In the genomic region with DNA sequence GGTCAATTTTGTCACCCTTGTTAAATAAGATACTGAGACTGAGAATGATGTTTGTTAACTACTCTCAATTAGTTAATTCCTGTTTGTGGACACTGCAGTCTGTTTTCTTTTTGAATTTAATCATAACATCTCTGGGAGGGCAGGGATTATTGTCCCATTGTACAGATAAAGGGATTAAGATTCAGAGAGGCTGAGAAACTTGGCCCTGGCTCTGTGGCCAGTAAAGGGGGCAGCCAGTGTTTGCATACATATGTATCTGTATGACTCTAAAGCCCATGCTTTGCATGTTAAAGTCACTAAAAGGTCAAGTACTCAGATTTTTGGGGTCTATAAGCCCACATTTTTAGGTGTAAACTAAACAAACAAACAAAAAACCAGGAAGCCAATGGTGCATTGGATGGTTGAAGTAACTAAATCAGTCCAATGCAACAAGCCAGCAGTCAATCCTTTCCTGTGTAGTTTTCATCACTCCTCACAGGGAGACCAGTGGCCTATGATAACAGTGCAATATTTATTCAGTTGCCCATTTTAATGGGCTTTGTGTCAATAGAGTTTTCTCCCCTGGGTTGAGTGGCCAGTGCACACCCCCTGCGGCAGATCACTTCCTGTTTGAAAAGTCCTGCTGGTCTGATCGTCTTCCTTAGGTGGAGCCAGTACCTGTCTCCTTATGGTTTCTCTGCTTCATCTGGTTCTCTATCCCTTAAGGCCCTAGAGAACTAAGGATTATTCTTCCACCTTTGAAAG, we compare ENCODE assay signal across 1 cellular context.
A peak's percentile ranks its signal among the peaks of the same experiment; 100 is the strongest.
TF ChIP-seq lines count a peak whose summit lies in the region.

No MANE protein-coding gene starts in this region.

TF ChIP-seq in HepG2, 621 proteins besides CTCF, POLR2A, EP300 and RAD21 (continued from another document and continues in another):
- TF ChIP-seq, protein P1, sequence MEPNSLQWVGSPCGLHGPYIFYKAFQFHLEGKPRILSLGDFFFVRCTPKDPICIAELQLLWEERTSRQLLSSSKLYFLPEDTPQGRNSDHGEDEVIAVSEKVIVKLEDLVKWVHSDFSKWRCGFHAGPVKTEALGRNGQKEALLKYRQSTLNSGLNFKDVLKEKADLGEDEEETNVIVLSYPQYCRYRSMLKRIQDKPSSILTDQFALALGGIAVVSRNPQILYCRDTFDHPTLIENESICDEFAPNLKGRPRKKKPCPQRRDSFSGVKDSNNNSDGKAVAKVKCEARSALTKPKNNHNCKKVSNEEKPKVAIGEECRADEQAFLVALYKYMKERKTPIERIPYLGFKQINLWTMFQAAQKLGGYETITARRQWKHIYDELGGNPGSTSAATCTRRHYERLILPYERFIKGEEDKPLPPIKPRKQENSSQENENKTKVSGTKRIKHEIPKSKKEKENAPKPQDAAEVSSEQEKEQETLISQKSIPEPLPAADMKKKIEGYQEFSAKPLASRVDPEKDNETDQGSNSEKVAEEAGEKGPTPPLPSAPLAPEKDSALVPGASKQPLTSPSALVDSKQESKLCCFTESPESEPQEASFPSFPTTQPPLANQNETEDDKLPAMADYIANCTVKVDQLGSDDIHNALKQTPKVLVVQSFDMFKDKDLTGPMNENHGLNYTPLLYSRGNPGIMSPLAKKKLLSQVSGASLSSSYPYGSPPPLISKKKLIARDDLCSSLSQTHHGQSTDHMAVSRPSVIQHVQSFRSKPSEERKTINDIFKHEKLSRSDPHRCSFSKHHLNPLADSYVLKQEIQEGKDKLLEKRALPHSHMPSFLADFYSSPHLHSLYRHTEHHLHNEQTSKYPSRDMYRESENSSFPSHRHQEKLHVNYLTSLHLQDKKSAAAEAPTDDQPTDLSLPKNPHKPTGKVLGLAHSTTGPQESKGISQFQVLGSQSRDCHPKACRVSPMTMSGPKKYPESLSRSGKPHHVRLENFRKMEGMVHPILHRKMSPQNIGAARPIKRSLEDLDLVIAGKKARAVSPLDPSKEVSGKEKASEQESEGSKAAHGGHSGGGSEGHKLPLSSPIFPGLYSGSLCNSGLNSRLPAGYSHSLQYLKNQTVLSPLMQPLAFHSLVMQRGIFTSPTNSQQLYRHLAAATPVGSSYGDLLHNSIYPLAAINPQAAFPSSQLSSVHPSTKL (CRISPR knock-in tag; IDR thresholded peaks at IDR 0.05): peak; percentile 29; the same call in 1 of the 2 replicates
- TF ChIP-seq GABPA (IDR thresholded peaks at IDR 0.05; ENCODE audit: low read depth, low read length) (no peak), GABPA (CRISPR knock-in tag; IDR thresholded peaks at IDR 0.05; ENCODE audit: low read depth) (peak; percentile 68), HNF4G (IDR thresholded peaks at IDR 0.05; ENCODE audit: borderline replicate concordance, low read depth, low read length) (no peak), HNF4G (CRISPR knock-in tag; IDR thresholded peaks at IDR 0.05; ENCODE audit: borderline replicate concordance, low read depth) (no peak), SAFB2 (CRISPR knock-in tag; IDR thresholded peaks at IDR 0.05; ENCODE audit: borderline replicate concordance, low read depth) (no peak), HOXA5 (CRISPR knock-in tag; IDR thresholded peaks at IDR 0.05) (0 out of 2 replicates have a peak, but pooled peaks have one; percentile 6), MIER2 (CRISPR knock-in tag; IDR thresholded peaks at IDR 0.05) (0 out of 2 replicates have a peak, but pooled peaks have one; percentile 12), FOXA1 (IDR thresholded peaks at IDR 0.05) (no peak), FOXA1 (CRISPR knock-in tag; IDR thresholded peaks at IDR 0.05) (peak; percentile 74), AKNA (CRISPR knock-in tag; IDR thresholded peaks at IDR 0.05; ENCODE audit: borderline replicate concordance) (0 out of 2 replicates have a peak, but pooled peaks have one; percentile 12), ZNF792 (CRISPR knock-in tag; IDR thresholded peaks at IDR 0.05) (0 out of 2 replicates have a peak, but pooled peaks have one; percentile 48), SP4 (CRISPR knock-in tag; IDR thresholded peaks at IDR 0.05) (no peak), RFX3 (CRISPR knock-in tag; IDR thresholded peaks at IDR 0.05) (no peak), GABPB1 (CRISPR knock-in tag; IDR thresholded peaks at IDR 0.05) (0 out of 2 replicates have a peak, but pooled peaks have one; percentile 32), FOXK1 (CRISPR knock-in tag; IDR thresholded peaks at IDR 0.05; ENCODE audit: borderline replicate concordance, low read depth) (peak; percentile 43; the same call in 1 of the 2 replicates), TARDBP (CRISPR knock-in tag; IDR thresholded peaks at IDR 0.05) (peak; percentile 47; the same call in 1 of the 2 replicates), PRDM10 (CRISPR knock-in tag; IDR thresholded peaks at IDR 0.05; ENCODE audit: low read depth) (0 out of 2 replicates have a peak, but pooled peaks have one; percentile 20), ZMYM2 (CRISPR knock-in tag; IDR thresholded peaks at IDR 0.05) (0 out of 2 replicates have a peak, but pooled peaks have one; percentile 54), ZBTB43 (CRISPR knock-in tag; conservative IDR thresholded peaks at IDR 0.05) (0 out of 2 replicates have a peak, but pooled peaks have one; percentile 34), CEBPG (CRISPR knock-in tag; IDR thresholded peaks at IDR 0.05) (0 out of 2 replicates have a peak, but pooled peaks have one; percentile 16), ASH2L (IDR thresholded peaks at IDR 0.05; ENCODE audit: insufficient read length, low read depth, low read length) (no peak), FOXA3 (CRISPR knock-in tag; IDR thresholded peaks at IDR 0.05) (peak; percentile 48), FOSL2 (CRISPR knock-in tag; IDR thresholded peaks at IDR 0.05) (peak; percentile 62), SAP130 (CRISPR knock-in tag; IDR thresholded peaks at IDR 0.05; ENCODE audit: low read depth) (peak; percentile 25; the same call in 1 of the 2 replicates), PPARG (CRISPR knock-in tag; conservative IDR thresholded peaks at IDR 0.05) (peak; percentile 50; the same call in 1 of the 2 replicates), FOXO1 (CRISPR knock-in tag; IDR thresholded peaks at IDR 0.05) (0 out of 2 replicates have a peak, but pooled peaks have one; percentile 26), FOXP1 (IDR thresholded peaks at IDR 0.05) (no peak), FOXP1 (CRISPR knock-in tag; IDR thresholded peaks at IDR 0.05) (no peak)
- TF ChIP-seq, protein P2, sequence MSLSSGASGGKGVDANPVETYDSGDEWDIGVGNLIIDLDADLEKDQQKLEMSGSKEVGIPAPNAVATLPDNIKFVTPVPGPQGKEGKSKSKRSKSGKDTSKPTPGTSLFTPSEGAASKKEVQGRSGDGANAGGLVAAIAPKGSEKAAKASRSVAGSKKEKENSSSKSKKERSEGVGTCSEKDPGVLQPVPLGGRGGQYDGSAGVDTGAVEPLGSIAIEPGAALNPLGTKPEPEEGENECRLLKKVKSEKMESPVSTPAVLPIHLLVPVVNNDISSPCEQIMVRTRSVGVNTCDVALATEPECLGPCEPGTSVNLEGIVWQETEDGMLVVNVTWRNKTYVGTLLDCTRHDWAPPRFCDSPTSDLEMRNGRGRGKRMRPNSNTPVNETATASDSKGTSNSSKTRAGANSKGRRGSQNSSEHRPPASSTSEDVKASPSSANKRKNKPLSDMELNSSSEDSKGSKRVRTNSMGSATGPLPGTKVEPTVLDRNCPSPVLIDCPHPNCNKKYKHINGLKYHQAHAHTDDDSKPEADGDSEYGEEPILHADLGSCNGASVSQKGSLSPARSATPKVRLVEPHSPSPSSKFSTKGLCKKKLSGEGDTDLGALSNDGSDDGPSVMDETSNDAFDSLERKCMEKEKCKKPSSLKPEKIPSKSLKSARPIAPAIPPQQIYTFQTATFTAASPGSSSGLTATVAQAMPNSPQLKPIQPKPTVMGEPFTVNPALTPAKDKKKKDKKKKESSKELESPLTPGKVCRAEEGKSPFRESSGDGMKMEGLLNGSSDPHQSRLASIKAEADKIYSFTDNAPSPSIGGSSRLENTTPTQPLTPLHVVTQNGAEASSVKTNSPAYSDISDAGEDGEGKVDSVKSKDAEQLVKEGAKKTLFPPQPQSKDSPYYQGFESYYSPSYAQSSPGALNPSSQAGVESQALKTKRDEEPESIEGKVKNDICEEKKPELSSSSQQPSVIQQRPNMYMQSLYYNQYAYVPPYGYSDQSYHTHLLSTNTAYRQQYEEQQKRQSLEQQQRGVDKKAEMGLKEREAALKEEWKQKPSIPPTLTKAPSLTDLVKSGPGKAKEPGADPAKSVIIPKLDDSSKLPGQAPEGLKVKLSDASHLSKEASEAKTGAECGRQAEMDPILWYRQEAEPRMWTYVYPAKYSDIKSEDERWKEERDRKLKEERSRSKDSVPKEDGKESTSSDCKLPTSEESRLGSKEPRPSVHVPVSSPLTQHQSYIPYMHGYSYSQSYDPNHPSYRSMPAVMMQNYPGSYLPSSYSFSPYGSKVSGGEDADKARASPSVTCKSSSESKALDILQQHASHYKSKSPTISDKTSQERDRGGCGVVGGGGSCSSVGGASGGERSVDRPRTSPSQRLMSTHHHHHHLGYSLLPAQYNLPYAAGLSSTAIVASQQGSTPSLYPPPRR (CRISPR knock-in tag; IDR thresholded peaks at IDR 0.05; ENCODE audit: borderline replicate concordance): peak; percentile 25; the same call in 1 of the 2 replicates
- TF ChIP-seq, protein P3, sequence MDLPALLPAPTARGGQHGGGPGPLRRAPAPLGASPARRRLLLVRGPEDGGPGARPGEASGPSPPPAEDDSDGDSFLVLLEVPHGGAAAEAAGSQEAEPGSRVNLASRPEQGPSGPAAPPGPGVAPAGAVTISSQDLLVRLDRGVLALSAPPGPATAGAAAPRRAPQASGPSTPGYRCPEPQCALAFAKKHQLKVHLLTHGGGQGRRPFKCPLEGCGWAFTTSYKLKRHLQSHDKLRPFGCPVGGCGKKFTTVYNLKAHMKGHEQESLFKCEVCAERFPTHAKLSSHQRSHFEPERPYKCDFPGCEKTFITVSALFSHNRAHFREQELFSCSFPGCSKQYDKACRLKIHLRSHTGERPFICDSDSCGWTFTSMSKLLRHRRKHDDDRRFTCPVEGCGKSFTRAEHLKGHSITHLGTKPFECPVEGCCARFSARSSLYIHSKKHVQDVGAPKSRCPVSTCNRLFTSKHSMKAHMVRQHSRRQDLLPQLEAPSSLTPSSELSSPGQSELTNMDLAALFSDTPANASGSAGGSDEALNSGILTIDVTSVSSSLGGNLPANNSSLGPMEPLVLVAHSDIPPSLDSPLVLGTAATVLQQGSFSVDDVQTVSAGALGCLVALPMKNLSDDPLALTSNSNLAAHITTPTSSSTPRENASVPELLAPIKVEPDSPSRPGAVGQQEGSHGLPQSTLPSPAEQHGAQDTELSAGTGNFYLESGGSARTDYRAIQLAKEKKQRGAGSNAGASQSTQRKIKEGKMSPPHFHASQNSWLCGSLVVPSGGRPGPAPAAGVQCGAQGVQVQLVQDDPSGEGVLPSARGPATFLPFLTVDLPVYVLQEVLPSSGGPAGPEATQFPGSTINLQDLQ (CRISPR knock-in tag; IDR thresholded peaks at IDR 0.05): no peak
